8 cellular contexts compared by ENCODE assay signal in genomic region chr19:38900220-38900629, GRCh38. TPM values are rescaled to one million over a fixed set of nuclear protein-coding genes. Genes with fewer than 3 reads are reported as not detected.
A peak's percentile ranks its signal among the peaks of the same experiment; 100 is the strongest.
DNase-seq lines count a peak whose midpoint lies in the region; ATAC-seq and TF ChIP-seq lines count a peak whose summit lies in the region.

No MANE protein-coding gene starts in this region.

- no peak overlapping the region for H3K14ac ChIP-seq in mesenchymal stem cell (ENCODE audit: low read length in 2 of 2)

- H2BK5ac ChIP-seq in mesenchymal stem cell (ENCODE audit: low read depth, low read length, poor library complexity, severe bottlenecking), result no peak overlapping the region

- H3K9me3 ChIP-seq in left ventricle myocardium inferior (replicated peaks), result no peaks in the 10 kb centered on the region
- no peaks in the 10 kb centered on the region for H3K9me3 ChIP-seq in mesenchymal stem cell (ENCODE audit: control insufficient read depth, low read length)
- H3K9me3 ChIP-seq in vagina, result no peaks in the 10 kb centered on the region

- ATAC-seq in left ventricle myocardium superior (no peak), GM18873 (IDR thresholded peaks at IDR 0.05; ENCODE audit: low FRiP score, unreplicated experiment) (no peak), HG02870 (IDR thresholded peaks at IDR 0.05; ENCODE audit: unreplicated experiment) (no peak)

- H2BK120ac ChIP-seq in mesenchymal stem cell (ENCODE audit: low read depth, low read length), result no peak overlapping the region

- H3K79me1 ChIP-seq in mesenchymal stem cell (replicated peaks; ENCODE audit: low read length, poor library complexity, severe bottlenecking), result peaks cover 44% of the 10 kb centered on the region

- no peak overlapping the region for H2BK12ac ChIP-seq in mesenchymal stem cell (ENCODE audit: low read length in 2 of 2)

- H3K4me2 ChIP-seq in mesenchymal stem cell (ENCODE audit: low read length, poor library complexity, severe bottlenecking), result peak overlapping the region; percentile 78

- peak overlapping the region; percentile 93 for H3K9ac ChIP-seq in mesenchymal stem cell (ENCODE audit: low read length)

- H3K27me3 ChIP-seq in left ventricle myocardium inferior (ENCODE audit: low read depth) (no peaks in the 10 kb centered on the region), mesenchymal stem cell (ENCODE audit: control insufficient read depth in 1 of 2, insufficient read depth in 1 of 2, low read length in 2 of 2) (no peaks in the 10 kb centered on the region), vagina (no peaks in the 10 kb centered on the region)

- TF ChIP-seq CTCF in left ventricle myocardium inferior (IDR thresholded peaks at IDR 0.05; ENCODE audit: borderline replicate concordance), result no peak
- no peak for TF ChIP-seq CTCF in astrocyte of the cerebellum (IDR thresholded peaks at IDR 0.05; ENCODE audit: low read depth, low read length, missing control alignments)
- TF ChIP-seq CTCF in vagina (IDR thresholded peaks at IDR 0.05), result no peak

- H3K36me3 ChIP-seq in left ventricle myocardium inferior (peaks cover 6% of the 10 kb centered on the region), mesenchymal stem cell (ENCODE audit: control insufficient read depth in 1 of 2, insufficient read depth in 2 of 2, low read depth in 1 of 2, low read length in 2 of 2) (peaks cover 12 to 17% of the 10 kb centered on the region in 2 experiments), vagina (peaks cover 0 to 4% of the 10 kb centered on the region in 2 donors)

- peak overlapping the region; percentile 67 to 76 for H3K18ac ChIP-seq in mesenchymal stem cell (ENCODE audit: low read depth in 1 of 2, low read length in 2 of 2)

- in situ Hi-C loops in astrocyte of the cerebellum (cut with HindIII; ENCODE audit: low sequenced_read_pairs), result no loop called here

- H3K4me1 ChIP-seq in left ventricle myocardium inferior (peaks cover 39% of the 10 kb centered on the region), mesenchymal stem cell (ENCODE audit: control insufficient read depth, insufficient read depth, low read depth, low read length) (peaks cover 13% of the 10 kb centered on the region), vagina (peaks cover 35% of the 10 kb centered on the region)

- no peak overlapping the region for H2AK5ac ChIP-seq in mesenchymal stem cell (ENCODE audit: low read length, severe bottlenecking)

- no peak overlapping the region for H3K23ac ChIP-seq in mesenchymal stem cell (ENCODE audit: low read length in 2 of 2)

- no peak overlapping the region for H3K4ac ChIP-seq in mesenchymal stem cell (ENCODE audit: low read depth in 1 of 2, low read length in 2 of 2)

- peak overlapping the region; percentile 91 for H2AFZ ChIP-seq in mesenchymal stem cell (ENCODE audit: low read depth, low read length)

- H2BK15ac ChIP-seq in mesenchymal stem cell (ENCODE audit: low read depth, poor library complexity, severe bottlenecking), result no peak overlapping the region

- intact Hi-C loops in left ventricle myocardium inferior (cut with micrococcal nuclease), result no loop called here
- intact Hi-C loops in left ventricle myocardium superior (cut with micrococcal nuclease), result no loop called here
- intact Hi-C loops in vagina (cut with DNase I), result no loop called here

- H4K91ac ChIP-seq in mesenchymal stem cell (ENCODE audit: low read length), result peak overlapping the region; percentile 87

- peak overlapping the region; percentile 94 for H3K4me3 ChIP-seq in left ventricle myocardium inferior
- H3K4me3 ChIP-seq in astrocyte of the cerebellum (ENCODE audit: low read depth, low read length), result peak overlapping the region; percentile 75
- H3K4me3 ChIP-seq in mesenchymal stem cell (ENCODE audit: insufficient read depth in 1 of 2, low read depth in 1 of 2, low read length in 2 of 2), result peak overlapping the region; percentile 92 to 96
- H3K4me3 ChIP-seq in vagina, result peak overlapping the region; percentile 66 to 96

- DNase-seq in left ventricle myocardium inferior (no peak), left ventricle myocardium superior (no peak), astrocyte of the cerebellum (ENCODE audit: low read depth) (no peak), mesenchymal stem cell (no peak), vagina (ENCODE audit: extremely low spot score in 2 of 2) (no peak)
- no peak for DNase-seq in stimulated activated naive CD4-positive, alpha-beta T cell treated with Interleukin-2 at 50 U/mL for 16 hours (lab: John Stamatoyannopoulos, UW)

- 6% methylated on average over 7 of the region's 7 CpGs for whole genome bisulfite sequencing in mesenchymal stem cell

- no peak for TF ChIP-seq POLR2A in vagina (IDR thresholded peaks at IDR 0.05)

- H3K27ac ChIP-seq in left ventricle myocardium inferior (replicated peaks), result peak overlapping the region; percentile 92
- peak overlapping the region; percentile 37 for H3K27ac ChIP-seq in mesenchymal stem cell (ENCODE audit: low read length, poor library complexity, severe bottlenecking)
- peak overlapping the region; percentile 93 for H3K27ac ChIP-seq in vagina

- H4K8ac ChIP-seq in mesenchymal stem cell (ENCODE audit: low read length), result no peak overlapping the region

RNA-seq across cellular contexts. Expression of gene NFKBIB, which starts 0.5 kb away (rescaled TPM):
- total RNA-seq in left ventricle myocardium inferior (18.4 TPM), left ventricle myocardium superior (14.5 TPM), vagina (16.7 TPM)
- polyA plus RNA-seq in mesenchymal stem cell (2013, experiment 1 of 2), result 23.4 TPM
- 24.8 TPM for polyA plus RNA-seq in mesenchymal stem cell (2013, experiment 2 of 2)

RNA-seq across cellular contexts. Expression of gene SIRT2, which starts 0.8 kb away (rescaled TPM):
- total RNA-seq in left ventricle myocardium inferior, result 99.0 TPM
- total RNA-seq in left ventricle myocardium superior, result 94.4 TPM
- 57.6 TPM for polyA plus RNA-seq in mesenchymal stem cell (2013, experiment 1 of 2)
- polyA plus RNA-seq in mesenchymal stem cell (2013, experiment 2 of 2), result 54.9 TPM
- 51.6 TPM for total RNA-seq in vagina

RNA-seq across cellular contexts. Expression of gene CCER2, which starts 11.8 kb away (rescaled TPM):
- not detected for total RNA-seq in left ventricle myocardium inferior
- total RNA-seq in left ventricle myocardium superior, result not detected
- not detected for polyA plus RNA-seq in mesenchymal stem cell (2013, experiment 1 of 2)
- polyA plus RNA-seq in mesenchymal stem cell (2013, experiment 2 of 2), result 0.05 TPM
- total RNA-seq in vagina, result not detected

RNA-seq across cellular contexts. Expression of gene RINL, which starts 22.1 kb away (rescaled TPM):
- total RNA-seq in left ventricle myocardium inferior (3.7 TPM), left ventricle myocardium superior (4.5 TPM), vagina (7.4 TPM)
- polyA plus RNA-seq in mesenchymal stem cell (2013, experiment 1 of 2), result 1.1 TPM
- polyA plus RNA-seq in mesenchymal stem cell (2013, experiment 2 of 2), result 1.6 TPM

RNA-seq across cellular contexts. Expression of gene SARS2, which starts 30.3 kb away (rescaled TPM):
- total RNA-seq in left ventricle myocardium inferior (13.6 TPM), left ventricle myocardium superior (13.2 TPM), vagina (26.3 TPM)
- 17.6 TPM for polyA plus RNA-seq in mesenchymal stem cell (2013, experiment 1 of 2)
- 15.2 TPM for polyA plus RNA-seq in mesenchymal stem cell (2013, experiment 2 of 2)

Comparison
In these comparisons a context has a peak if more than half of its experiments do, and no peak if none do; other contexts are left out.
1. H3K27ac ChIP-seq: peak in every context shown above with its lines; median percentile 93 in vagina; 92 in left ventricle myocardium inferior; 37 in mesenchymal stem cell.